ENCODE assay signal across 29 cellular contexts in the genomic region with DNA sequence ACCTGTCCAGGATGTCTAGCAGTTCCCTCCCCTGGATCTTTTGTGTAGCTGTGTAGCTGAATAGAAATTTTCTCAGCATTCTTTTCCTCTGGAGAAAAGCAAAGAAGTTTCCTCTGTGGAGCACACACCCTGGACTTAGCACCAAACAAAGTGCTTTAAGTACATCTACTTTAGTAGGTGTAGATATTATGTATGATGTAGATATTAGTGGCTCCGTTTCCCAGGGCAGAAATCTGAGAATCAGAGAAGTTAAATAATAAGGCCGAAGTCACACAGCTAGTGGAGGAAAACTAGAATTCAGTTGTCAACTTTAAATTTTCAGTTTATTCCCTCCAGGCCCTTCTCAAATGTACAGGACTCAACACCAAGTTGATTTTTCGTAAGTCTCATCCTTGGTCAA.
"Had no signal": no experiment of that assay in that cellular context is flagged by ENCODE, and none has a peak within 500 bp of the region (broad histone marks: within the 10 kb centered on the region; RNA-seq: fewer than 3 reads in every experiment).

No MANE protein-coding gene starts in this region.

- H3K4me1 ChIP-seq: parathyroid adenoma, psoas muscle, sigmoid colon had no signal

- H3K36me3 Mint-ChIP-seq: activated naive CD4-positive, alpha-beta T cell treated with anti-CD3 and anti-CD28 coated beads, Interleukin-2, amount 10 ng/mL, durations not matched to agents 7 days and 5 days; stimulated activated effector memory CD8-positive, alpha-beta T cell treated with anti-CD3 and anti-CD28 coated beads, Interleukin-12 subunit alpha, Interleukin-12 subunit beta, amount 100 ng/mL, for 72 hours had no signal

- DNase-seq: activated CD4-positive, alpha-beta T cell treated with anti-CD3 and anti-CD28 coated beads for 36 hours; activated CD4-positive, alpha-beta T cell treated with anti-CD3 and anti-CD28 coated beads, Interleukin-2, amount 50 U/mL, for 48 hours; activated CD4-positive, CD25-positive, alpha-beta regulatory T cell; activated CD8-positive, alpha-beta memory T cell treated with anti-CD3 and anti-CD28 coated beads, Interleukin-2, amount 50 U/mL, for 48 hours; activated gamma-delta T cell; activated naive CD8-positive, alpha-beta T cell treated with anti-CD3 and anti-CD28 coated beads, Interleukin-2, amount 50 U/mL, for 24 hours; activated T-cell treated with anti-CD3 and anti-CD28 coated beads, Interleukin-2, amount 50 U/mL, for 24 hours; amygdala; caudate nucleus; cortex of kidney; effector memory CD8-positive, alpha-beta T cell; left cardiac atrium; left ventricle myocardium superior; nucleus accumbens; psoas muscle; sigmoid colon; small intestine; stimulated activated CD4-positive, alpha-beta T cell treated with anti-CD3 and anti-CD28 coated beads, Interleukin-4, amount 100 ng/mL, for 24 hours; substantia nigra; upper lobe of right lung had no signal

- H3K27me3 Mint-ChIP-seq: activated CD4-positive, alpha-beta T cell treated with anti-CD3 and anti-CD28 coated beads for 36 hours; activated naive CD8-positive, alpha-beta T cell treated with anti-CD3 and anti-CD28 coated beads, Interleukin-2, amount 50 U/mL, for 24 hours; activated T-cell treated with anti-CD3 and anti-CD28 coated beads, Interleukin-2, amount 50 U/mL, for 24 hours; effector memory CD8-positive, alpha-beta T cell; stimulated activated naive CD8-positive, alpha-beta T cell treated with anti-CD3 and anti-CD28 coated beads, Interleukin-15, amount 100 ng/mL, for 72 hours had no signal

- H3K4me3 Mint-ChIP-seq: activated CD4-positive, alpha-beta T cell treated with anti-CD3 and anti-CD28 coated beads for 36 hours; activated naive CD4-positive, alpha-beta T cell treated with anti-CD3 and anti-CD28 coated beads, Interleukin-2, amount 10 ng/mL, durations not matched to agents 7 days and 5 days; activated naive CD8-positive, alpha-beta T cell treated with anti-CD3 and anti-CD28 coated beads, Interleukin-2, amount 50 U/mL, for 24 hours; activated T-cell treated with anti-CD3 and anti-CD28 coated beads, Interleukin-2, amount 50 U/mL, for 24 hours; stimulated activated effector memory CD8-positive, alpha-beta T cell treated with anti-CD3 and anti-CD28 coated beads, Interleukin-12 subunit alpha, Interleukin-12 subunit beta, amount 100 ng/mL, for 72 hours; stimulated activated naive CD8-positive, alpha-beta T cell treated with anti-CD3 and anti-CD28 coated beads, Interleukin-15, amount 100 ng/mL, for 72 hours had no signal

- H3K4me3 ChIP-seq: gastroesophageal sphincter, hepatocyte, mucosa of descending colon, psoas muscle, sigmoid colon, upper lobe of right lung had no signal

- H3K9me3 Mint-ChIP-seq: activated naive CD4-positive, alpha-beta T cell treated with anti-CD3 and anti-CD28 coated beads, Interleukin-2, amount 10 ng/mL, durations not matched to agents 7 days and 5 days; activated naive CD8-positive, alpha-beta T cell treated with anti-CD3 and anti-CD28 coated beads, Interleukin-2, amount 50 U/mL, for 24 hours; activated T-cell treated with anti-CD3 and anti-CD28 coated beads, Interleukin-2, amount 50 U/mL, for 24 hours; effector memory CD8-positive, alpha-beta T cell; stimulated activated effector memory CD8-positive, alpha-beta T cell treated with anti-CD3 and anti-CD28 coated beads, Interleukin-12 subunit alpha, Interleukin-12 subunit beta, amount 100 ng/mL, for 72 hours; stimulated activated naive CD8-positive, alpha-beta T cell treated with anti-CD3 and anti-CD28 coated beads, Interleukin-15, amount 100 ng/mL, for 72 hours had no signal

- H3K9ac ChIP-seq: parathyroid adenoma had no signal

- H3K27ac ChIP-seq: gastroesophageal sphincter, hepatocyte, parathyroid adenoma, psoas muscle, sigmoid colon, upper lobe of right lung had no signal

- H3K36me3 ChIP-seq: gastroesophageal sphincter, sigmoid colon, upper lobe of right lung had no signal

- FAIRE-seq: keratinocyte, small intestine had no signal

- H2AFZ ChIP-seq: hepatocyte, parathyroid adenoma had no signal

- H3K27ac Mint-ChIP-seq: activated CD4-positive, alpha-beta T cell treated with anti-CD3 and anti-CD28 coated beads for 36 hours; activated naive CD8-positive, alpha-beta T cell treated with anti-CD3 and anti-CD28 coated beads, Interleukin-2, amount 50 U/mL, for 24 hours; activated T-cell treated with anti-CD3 and anti-CD28 coated beads, Interleukin-2, amount 50 U/mL, for 24 hours; stimulated activated effector memory CD8-positive, alpha-beta T cell treated with anti-CD3 and anti-CD28 coated beads, Interleukin-12 subunit alpha, Interleukin-12 subunit beta, amount 100 ng/mL, for 72 hours; stimulated activated naive CD8-positive, alpha-beta T cell treated with anti-CD3 and anti-CD28 coated beads, Interleukin-15, amount 100 ng/mL, for 72 hours; T-helper 2 cell treated with Interferon-gamma antibody and Interleukin-4, amounts not matched to agents 5 μg/mL and 100 μg/mL, for 36 hours had no signal

- H3K4me2 ChIP-seq: hepatocyte had no signal

- H3K79me2 ChIP-seq: hepatocyte, parathyroid adenoma had no signal

- H3K27me3 ChIP-seq: gastroesophageal sphincter, hepatocyte, sigmoid colon, upper lobe of right lung had no signal

- ATAC-seq: activated CD4-positive, alpha-beta T cell treated with anti-CD3 and anti-CD28 coated beads for 36 hours; gastroesophageal sphincter; left cardiac atrium; left ventricle myocardium superior; mucosa of descending colon; psoas muscle had no signal

- H3K9me3 ChIP-seq: gastroesophageal sphincter, mucosa of descending colon, psoas muscle, sigmoid colon, upper lobe of right lung had no signal
